ENCODE assay signal across 8 cellular contexts in the genomic region with DNA sequence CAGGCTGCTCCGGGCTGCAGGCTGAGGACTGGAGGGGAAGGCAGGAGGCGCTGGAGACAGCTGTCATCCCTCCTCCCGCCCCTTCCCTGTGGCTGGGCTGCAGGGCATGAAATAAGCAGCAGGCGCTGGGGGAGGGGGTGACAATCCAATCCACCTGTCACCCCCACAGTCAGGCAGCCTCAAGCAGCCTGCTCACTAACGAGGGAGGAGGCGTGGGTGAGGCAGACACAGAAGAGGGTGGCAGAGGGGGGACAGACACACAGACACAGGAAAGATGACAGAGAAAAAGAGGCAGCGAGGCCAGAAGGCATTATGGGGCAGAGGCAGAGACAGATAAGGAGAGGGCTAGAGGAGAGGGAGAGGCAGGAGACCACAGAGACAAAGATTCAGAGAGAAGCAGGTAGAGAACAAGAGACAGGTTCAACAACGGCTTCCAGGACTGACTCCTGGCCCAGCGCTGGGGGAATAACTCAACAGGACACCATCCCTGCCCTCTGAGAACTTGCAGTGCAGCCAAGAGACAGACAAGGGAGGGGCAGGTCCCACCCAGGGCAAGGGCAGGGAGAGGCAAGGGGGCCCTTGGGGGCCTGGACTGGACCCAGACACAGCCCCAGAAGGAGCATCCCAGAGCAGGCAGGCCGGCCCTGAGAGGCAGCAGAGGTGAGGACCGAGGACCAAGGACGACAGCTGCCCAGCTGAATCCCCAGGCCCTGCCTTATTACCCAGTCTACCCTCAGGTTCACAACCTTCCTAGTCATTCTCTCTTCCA. TPM values are rescaled to one million over a fixed set of nuclear protein-coding genes. Genes with fewer than 3 reads are reported as not detected.
DNase-seq lines count a peak whose midpoint lies in the region; ATAC-seq and TF ChIP-seq lines count a peak whose summit lies in the region.

No MANE protein-coding gene starts in this region.

- intact Hi-C loops in posterior vena cava (cut with DNase I): loop anchor here (10.0 kb wide), 2 partner anchors 105 to 115 kb away; partner anchors contain the start of genes GPATCH4 (in 1 of the 2) and NAXE (in 1 of the 2)

- ATAC-seq in HG02840 (IDR thresholded peaks at IDR 0.05; ENCODE audit: low FRiP score, unreplicated experiment) (peak; percentile 16), GM18502 (IDR thresholded peaks at IDR 0.05; ENCODE audit: poor library complexity, unreplicated experiment) (no peak)

- DNase-seq in GM13976 (ENCODE audit: low spot score) (peak; percentile 55), NCI-H510A (lab: John Stamatoyannopoulos, UW) (peak; percentile 90), glutamatergic neuron (peak; percentile 92), progenitor cell of endocrine pancreas (ENCODE audit: low spot score, unreplicated experiment) (no peak), posterior vena cava (ENCODE audit: low spot score) (no peak)
- DNase-seq in activated T-cell treated with anti-CD3 and anti-CD28 coated beads, Interleukin-2, amount 50 U/mL, for 1 hour: peak; percentile 49

- H3K9me3 Mint-ChIP-seq in glutamatergic neuron (ENCODE audit: unreplicated experiment) (peaks cover 33% of the 10 kb centered on the region), progenitor cell of endocrine pancreas (ENCODE audit: low read depth) (no peaks in the 10 kb centered on the region)

- in situ Hi-C loops in GM13976 (cut with MboI; ENCODE audit: low sequenced_read_pairs, unreplicated experiment): no loop called here

- H3K4me1 Mint-ChIP-seq in glutamatergic neuron (ENCODE audit: low read depth, unreplicated experiment): peaks cover 70% of the 10 kb centered on the region
- H3K4me1 Mint-ChIP-seq in progenitor cell of endocrine pancreas (ENCODE audit: low read depth): peaks cover 21% of the 10 kb centered on the region

- H3K27ac Mint-ChIP-seq in glutamatergic neuron (ENCODE audit: unreplicated experiment): peak overlapping the region; percentile 100
- peak overlapping the region; percentile 50 for H3K27ac Mint-ChIP-seq in progenitor cell of endocrine pancreas

- H3K4me3 Mint-ChIP-seq in glutamatergic neuron (ENCODE audit: unreplicated experiment) (peak overlapping the region; percentile 90), progenitor cell of endocrine pancreas (ENCODE audit: low read depth) (no peak overlapping the region)

- H3K36me3 Mint-ChIP-seq in glutamatergic neuron (ENCODE audit: unreplicated experiment) (no peaks in the 10 kb centered on the region), progenitor cell of endocrine pancreas (ENCODE audit: insufficient read depth) (no peaks in the 10 kb centered on the region)

- TF ChIP-seq CTCF in GM13976 (IDR thresholded peaks at IDR 0.05; ENCODE audit: borderline replicate concordance, control extremely low read depth, extremely low read depth, insufficient read depth, missing control alignments) (peak; percentile 30), glutamatergic neuron (IDR thresholded peaks at IDR 0.05; ENCODE audit: partially characterized antibody, unreplicated experiment) (no peak), progenitor cell of endocrine pancreas (IDR thresholded peaks at IDR 0.05; ENCODE audit: unreplicated experiment) (no peak)

- H3K27me3 Mint-ChIP-seq in glutamatergic neuron (ENCODE audit: unreplicated experiment): peaks cover 28% of the 10 kb centered on the region
- no peaks in the 10 kb centered on the region for H3K27me3 Mint-ChIP-seq in progenitor cell of endocrine pancreas

RNA-seq across cellular contexts. Expression of gene MEF2D, which starts 11.2 kb away (rescaled TPM):
- total RNA-seq in glutamatergic neuron (ENCODE audit: unreplicated experiment): 50.0 TPM
- 20.2 and 26.6 TPM in 2 replicates for total RNA-seq in progenitor cell of endocrine pancreas
- 100 to 1,000 TPM in 1 of 2 donors, 10 to 100 TPM in 1; 77.5 to 102 TPM for total RNA-seq in posterior vena cava

Comparison
In these comparisons a context has a peak if more than half of its experiments do, and no peak if none do; other contexts are left out.
1. DNase-seq: peak in GM13976 (single experiment), NCI-H510A (single experiment), activated T-cell treated with anti-CD3 and anti-CD28 coated beads, Interleukin-2, amount 50 U/mL, for 1 hour (single experiment) and glutamatergic neuron (single experiment); none in progenitor cell of endocrine pancreas (single experiment) and posterior vena cava (single experiment).